In genomic region chr10:102421645-102422585, GRCh38 we compare ENCODE assay signal across 9 cellular contexts. TPM values are rescaled to one million over a fixed set of nuclear protein-coding genes. Genes with fewer than 3 reads are reported as not detected.
A peak's percentile ranks its signal among the peaks of the same experiment; 100 is the strongest.
DNase-seq lines count a peak whose midpoint lies in the region; ATAC-seq and TF ChIP-seq lines count a peak whose summit lies in the region.
"Had no signal": no experiment of that assay in that cellular context is flagged by ENCODE, and none has a peak within 500 bp of the region (broad histone marks: within the 10 kb centered on the region; RNA-seq: fewer than 3 reads in every experiment).

No MANE protein-coding gene starts in this region.

- H3K4me3 Mint-ChIP-seq in activated CD4-positive, alpha-beta T cell treated with anti-CD3 and anti-CD28 coated beads, Interleukin-2, amount 10 ng/mL, durations not matched to agents 7 days and 5 days = peak overlapping the region; percentile 90

- H3K4me3 ChIP-seq in HUES64 (ENCODE audit: low read length) = peak overlapping the region; percentile 72
- peak overlapping the region; percentile 84 for H3K4me3 ChIP-seq in adipocyte (ENCODE audit: low read length)
- H3K4me3 ChIP-seq in iPS-18a (ENCODE audit: low read length) = peak overlapping the region; percentile 84
- H3K4me3 ChIP-seq in spleen = peak overlapping the region; percentile 83 to 98 (median 96)

- WGBS in HUES64 = 6% methylated on average over 69 of the region's 69 CpGs
- WGBS in spleen, 5 donors = 1 to 2% (median 1%) methylated on average over 27 to 69 of the region's 69 CpGs

- intact Hi-C loops in spleen (cut with DNase I; ENCODE audit: low total_unique reads) = no loop called here

- peaks cover 17% of the 10 kb centered on the region for H3K36me3 ChIP-seq in HUES64 (ENCODE audit: insufficient read depth, low read length)
- peaks cover 20% of the 10 kb centered on the region for H3K36me3 ChIP-seq in adipocyte (ENCODE audit: control insufficient read depth, insufficient read depth, low read length, severe bottlenecking)
- H3K36me3 ChIP-seq in iPS-18a (ENCODE audit: control insufficient read depth, low read depth, low read length) = peaks cover 3% of the 10 kb centered on the region
- H3K36me3 ChIP-seq in spleen = peaks cover 0 to 26% (median 17%) of the 10 kb centered on the region in 6 donors

- TF ChIP-seq POLR2A in spleen (IDR thresholded peaks at IDR 0.05) = no peak

- H3K9me3 Mint-ChIP-seq in activated CD4-positive, alpha-beta T cell treated with anti-CD3 and anti-CD28 coated beads, Interleukin-2, amount 10 ng/mL, durations not matched to agents 7 days and 5 days = no peaks in the 10 kb centered on the region

- peak; percentile 26 for DNase-seq in activated CD4-positive, alpha-beta T cell treated with anti-CD3 and anti-CD28 coated beads, Interleukin-2, amount 10 ng/mL, durations not matched to agents 7 days and 5 days
- no peak for DNase-seq in activated CD4-positive, alpha-beta T cell treated with anti-CD3 and anti-CD28 coated beads, Interleukin-2, amount 50 U/mL, for 4 hours
- peak; percentile 61 for DNase-seq in adipocyte (ENCODE audit: low read depth)
- DNase-seq in spleen = peak; percentile 88
- no peak for DNase-seq in NOMO-1 treated with DMSO at 0.1 percent for 48 hours (lab: John Stamatoyannopoulos, UW; ENCODE audit: unreplicated experiment)

- H3K27ac ChIP-seq in HUES64 (ENCODE audit: low read depth, low read length) (no peak overlapping the region; the same call in 1 of the 2 replicates), iPS-18a (ENCODE audit: low read length) (no peak overlapping the region), spleen (peak overlapping the region; percentile 85 to 96 (median 92))

- no peak for ATAC-seq in HG03354 (IDR thresholded peaks at IDR 0.05; ENCODE audit: poor library complexity, severe bottlenecking, unreplicated experiment)

- peak overlapping the region; percentile 95 for H3K27ac Mint-ChIP-seq in activated CD4-positive, alpha-beta T cell treated with anti-CD3 and anti-CD28 coated beads, Interleukin-2, amount 10 ng/mL, durations not matched to agents 7 days and 5 days

- H3K4me1 ChIP-seq in HUES64 (ENCODE audit: insufficient read depth, low read length) (peaks cover 10% of the 10 kb centered on the region), adipocyte (ENCODE audit: control insufficient read depth, insufficient read depth, low read length) (peaks cover 21% of the 10 kb centered on the region), iPS-18a (ENCODE audit: control insufficient read depth, low read depth, low read length) (peaks cover 5% of the 10 kb centered on the region), spleen (peaks cover 25 to 50% (median 44%) of the 10 kb centered on the region in 6 donors)

- H3K9ac ChIP-seq in HUES64 (ENCODE audit: low read depth, low read length) (peak overlapping the region; percentile 78), adipocyte (ENCODE audit: low read length) (peak overlapping the region; percentile 84), iPS-18a (ENCODE audit: low read length) (peak overlapping the region; percentile 63)

- peaks cover 12% of the 10 kb centered on the region for H3K27me3 ChIP-seq in HUES64 (ENCODE audit: insufficient read depth, low read length)
- peaks cover 15% of the 10 kb centered on the region for H3K27me3 ChIP-seq in adipocyte (replicated peaks; ENCODE audit: control insufficient read depth, insufficient read depth, low read length)
- peaks cover 14% of the 10 kb centered on the region for H3K27me3 ChIP-seq in iPS-18a (ENCODE audit: control insufficient read depth, insufficient read depth, low read length)
- H3K27me3 ChIP-seq in spleen (replicated peaks in 1 of 7) = peaks cover 0 to 28% (median 17%) of the 10 kb centered on the region in 7 donors

- CTCF ChIA-PET in activated CD4-positive, alpha-beta T cell treated with anti-CD3 and anti-CD28 coated beads, Interleukin-2, amount 10 ng/mL, durations not matched to agents 7 days and 5 days (lab: Charles Lee) = interaction anchor here (0.6 to 6.2 kb wide), 20 partner anchors 11 to 1548 kb away, joined by 3 to 47 read pairs (median 6); partner anchors contain the start of genes ACTR1A, C10orf95, CUEDC2 and ELOVL3

- H3K36me3 Mint-ChIP-seq in activated CD4-positive, alpha-beta T cell treated with anti-CD3 and anti-CD28 coated beads, Interleukin-2, amount 10 ng/mL, durations not matched to agents 7 days and 5 days (ENCODE audit: low read depth) = peaks cover 14% of the 10 kb centered on the region

- H3K9me3 ChIP-seq in HUES64 (ENCODE audit: insufficient read depth, low read depth, low read length) = no peaks in the 10 kb centered on the region
- no peaks in the 10 kb centered on the region for H3K9me3 ChIP-seq in adipocyte (ENCODE audit: control insufficient read depth, low read length)
- no peaks in the 10 kb centered on the region for H3K9me3 ChIP-seq in iPS-18a (ENCODE audit: control insufficient read depth, low read depth, low read length)
- no peaks in the 10 kb centered on the region for H3K9me3 ChIP-seq in spleen

- POLR2A ChIA-PET in activated CD4-positive, alpha-beta T cell treated with anti-CD3 and anti-CD28 coated beads, Interleukin-2, amount 10 ng/mL, durations not matched to agents 7 days and 5 days (lab: Charles Lee) = interaction anchor here (0.7 to 1.3 kb wide), 2 partner anchors 10 kb away, joined by 3 to 4 read pairs; partner anchors contain the start of gene CUEDC2

- peaks cover 17% of the 10 kb centered on the region for H3K27me3 Mint-ChIP-seq in activated CD4-positive, alpha-beta T cell treated with anti-CD3 and anti-CD28 coated beads, Interleukin-2, amount 10 ng/mL, durations not matched to agents 7 days and 5 days

- no peak for TF ChIP-seq CTCF in spleen (IDR thresholded peaks at IDR 0.05 in 8 of 11, conservative IDR thresholded peaks at IDR 0.05 in 3 of 11)

- H3K4me1 Mint-ChIP-seq in activated CD4-positive, alpha-beta T cell treated with anti-CD3 and anti-CD28 coated beads, Interleukin-2, amount 10 ng/mL, durations not matched to agents 7 days and 5 days = peaks cover 40% of the 10 kb centered on the region

RNA-seq across cellular contexts. Expression of gene FBXL15, which starts 1.3 kb away (rescaled TPM):
- total RNA-seq in activated CD4-positive, alpha-beta T cell treated with anti-CD3 and anti-CD28 coated beads, Interleukin-2, amount 10 ng/mL, durations not matched to agents 7 days and 5 days = 10 to 100 TPM in 1 of 2 experiments, 1 to 10 TPM in 1; 8.7 to 11.2 TPM
- 9.0 TPM for polyA plus RNA-seq in HUES64 (2013, experiment 1 of 2)
- 7.9 TPM for polyA plus RNA-seq in HUES64 (2013, experiment 2 of 2)
- 10 to 100 TPM; 16.7 to 27.9 (median 22.8) TPM for total RNA-seq in spleen
- 10 to 100 TPM; 17.6 to 28.7 (median 23.6) TPM for polyA plus RNA-seq in spleen

RNA-seq across cellular contexts. Expression of gene PSD, which starts 3.3 kb away (rescaled TPM):
- 1 to 10 TPM; 1.4 to 1.6 TPM for total RNA-seq in activated CD4-positive, alpha-beta T cell treated with anti-CD3 and anti-CD28 coated beads, Interleukin-2, amount 10 ng/mL, durations not matched to agents 7 days and 5 days
- 3.9 TPM for polyA plus RNA-seq in HUES64 (2013, experiment 1 of 2)
- 9.3 TPM for polyA plus RNA-seq in HUES64 (2013, experiment 2 of 2)
- total RNA-seq in spleen = 1 to 10 TPM in 6 of 7 donors, under 1 TPM in 1; 0.59 to 2.5 (median 1.3) TPM
- polyA plus RNA-seq in spleen = 1 to 10 TPM in 2 of 3 donors, under 1 TPM in 1; 0.65 to 1.1 (median 1.0) TPM

RNA-seq across cellular contexts. Expression of gene CUEDC2, which starts 10.5 kb away (rescaled TPM):
- 10 to 100 TPM; 63.6 to 68.9 TPM for total RNA-seq in activated CD4-positive, alpha-beta T cell treated with anti-CD3 and anti-CD28 coated beads, Interleukin-2, amount 10 ng/mL, durations not matched to agents 7 days and 5 days
- polyA plus RNA-seq in HUES64 (2013, experiment 1 of 2) = 42.7 TPM
- 56.5 TPM for polyA plus RNA-seq in HUES64 (2013, experiment 2 of 2)
- total RNA-seq in spleen = 10 to 100 TPM; 35.3 to 48.4 (median 43.0) TPM
- polyA plus RNA-seq in spleen = 10 to 100 TPM; 48.5 to 59.1 (median 58.7) TPM

RNA-seq across cellular contexts. Expression of gene NFKB2, which starts 26.4 kb away (rescaled TPM):
- total RNA-seq in activated CD4-positive, alpha-beta T cell treated with anti-CD3 and anti-CD28 coated beads, Interleukin-2, amount 10 ng/mL, durations not matched to agents 7 days and 5 days = 10 to 100 TPM; 74.8 to 81.8 TPM
- polyA plus RNA-seq in HUES64 (2013, experiment 1 of 2) = 11.4 TPM
- 16.7 TPM for polyA plus RNA-seq in HUES64 (2013, experiment 2 of 2)
- 100 to 1,000 TPM in 3 of 7 donors, 10 to 100 TPM in 4; 51.6 to 161 (median 75.2) TPM for total RNA-seq in spleen
- 10 to 100 TPM; 34.7 to 55.2 (median 51.9) TPM for polyA plus RNA-seq in spleen

RNA-seq across cellular contexts. Expression of gene C10orf95, which starts 29.4 kb away (rescaled TPM):
- under 1 TPM in 1 of 2 experiments, not detected in 1; 0.17 TPM for total RNA-seq in activated CD4-positive, alpha-beta T cell treated with anti-CD3 and anti-CD28 coated beads, Interleukin-2, amount 10 ng/mL, durations not matched to agents 7 days and 5 days
- polyA plus RNA-seq in HUES64 (2013, experiment 1 of 2) = 0.15 TPM
- polyA plus RNA-seq in HUES64 (2013, experiment 2 of 2) = 0.44 TPM
- under 1 TPM in 4 of 7 donors, not detected in 3; 0.33 to 0.77 (median 0.47) TPM for total RNA-seq in spleen
- polyA plus RNA-seq in spleen = under 1 TPM; 0.06 to 0.33 (median 0.18) TPM
- total RNA-seq: dermis microvascular lymphatic vessel endothelial cell had no signal

Comparison
In these comparisons a context has a peak if more than half of its experiments do, and no peak if none do; other contexts are left out.
1. DNase-seq: peak in activated CD4-positive, alpha-beta T cell treated with anti-CD3 and anti-CD28 coated beads, Interleukin-2, amount 10 ng/mL, durations not matched to agents 7 days and 5 days (single experiment), adipocyte (single experiment) and spleen (single experiment); none in activated CD4-positive, alpha-beta T cell treated with anti-CD3 and anti-CD28 coated beads, Interleukin-2, amount 50 U/mL, for 4 hours (0 of 2) and NOMO-1 treated with DMSO at 0.1 percent for 48 hours (single experiment).
2. H3K27ac ChIP-seq: peak in spleen (8 of 8); none in HUES64 (single experiment) and iPS-18a (single experiment).
3. Peak in every context shown above with its lines, with median percentiles within 50 percentile points of each other: H3K4me3 ChIP-seq and H3K9ac ChIP-seq.